8 cellular contexts compared by ENCODE assay signal in genomic region chr21:37071561-37072238, GRCh38. TPM values are rescaled to one million over a fixed set of nuclear protein-coding genes. Genes with fewer than 3 reads are reported as not detected.
DNase-seq lines count a peak whose midpoint lies in the region; ATAC-seq, FAIRE-seq and TF ChIP-seq lines count a peak whose summit lies in the region.

No MANE protein-coding gene starts in this region.

- H3K36me3 ChIP-seq in OCI-LY7 (ENCODE audit: insufficient read depth, low read length), result no peaks in the 10 kb centered on the region

- H3K9me3 Mint-ChIP-seq in stimulated activated naive B cell treated with anti-CD40 and anti-IgM and Interleukin-4, amounts not matched to agents 10 μg/mL and 1 μg/mL and 100 μg/mL, for 72 hours, result no peaks in the 10 kb centered on the region

- H3K79me2 ChIP-seq in OCI-LY7 (ENCODE audit: insufficient read depth, low read depth, low read length), result peaks cover 36% of the 10 kb centered on the region

- H3K27ac Mint-ChIP-seq in stimulated activated naive B cell treated with anti-CD40 and anti-IgM and Interleukin-4, amounts not matched to agents 10 μg/mL and 1 μg/mL and 100 μg/mL, for 72 hours, result peak overlapping the region; percentile 98

- TF ChIP-seq POLR2A in A549 (IDR thresholded peaks at IDR 0.05; ENCODE audit: low read length), result no peak

- H3K4me1 Mint-ChIP-seq in stimulated activated naive B cell treated with anti-CD40 and anti-IgM and Interleukin-4, amounts not matched to agents 10 μg/mL and 1 μg/mL and 100 μg/mL, for 72 hours, result peaks cover 15 to 30% of the 10 kb centered on the region in 2 donors

- ATAC-seq in A549 (peak in 1 of 2 experiments; percentile 20; a peak in 3 of 6 replicates), GM18519 (IDR thresholded peaks at IDR 0.05; ENCODE audit: low FRiP score, unreplicated experiment) (no peak), GM21381 (IDR thresholded peaks at IDR 0.05; ENCODE audit: unreplicated experiment) (no peak)
- no peak for ATAC-seq in stimulated activated naive B cell treated with anti-CD40 and anti-IgM and Interleukin-4, amounts not matched to agents 10 μg/mL and 1 μg/mL and 100 μg/mL, for 72 hours (replicated peaks)

- H3K27ac ChIP-seq in A549 (peak overlapping the region; percentile 95 to 99), OCI-LY7 (ENCODE audit: low read depth, low read length, poor library complexity, severe bottlenecking) (peak overlapping the region; percentile 55), caudate nucleus (ENCODE audit: low read depth, low read length) (peak overlapping the region; percentile 98), layer of hippocampus (ENCODE audit: low read depth, low read length) (peak overlapping the region; percentile 99)

- TF ChIP-seq EP300 in A549 (IDR thresholded peaks at IDR 0.05), result no peak

- TSS peak; percentile 59 for BruUV-seq in OCI-LY7 (replicated peaks; lab: Mats Ljungman, UMichigan)

- no peak for TF ChIP-seq CTCF in A549 (IDR thresholded peaks at IDR 0.05)
- TF ChIP-seq CTCF in GM12864 (IDR thresholded peaks at IDR 0.05; ENCODE audit: low read depth, low read length, missing control alignments), result no peak
- TF ChIP-seq CTCF in OCI-LY7 (conservative IDR thresholded peaks at IDR 0.05; ENCODE audit: low read length), result no peak

- H3K27me3 Mint-ChIP-seq in stimulated activated naive B cell treated with anti-CD40 and anti-IgM and Interleukin-4, amounts not matched to agents 10 μg/mL and 1 μg/mL and 100 μg/mL, for 72 hours, result no peaks in the 10 kb centered on the region

- no peaks in the 10 kb centered on the region for H3K27me3 ChIP-seq in layer of hippocampus (ENCODE audit: control insufficient read depth, insufficient read depth, low read length)

- CTCF ChIA-PET in A549 (lab: Yijun Ruan, JAX) (interaction anchor here (1.1 to 1.3 kb wide), 2 partner anchors 16 to 95 kb away, joined by 4 read pairs; no protein-coding TSS in a partner anchor), OCI-LY7 (lab: Charles Lee; ENCODE audit: unreplicated experiment) (no interaction called here)

- peaks cover 22 to 35% of the 10 kb centered on the region in 2 donors for H3K36me3 Mint-ChIP-seq in stimulated activated naive B cell treated with anti-CD40 and anti-IgM and Interleukin-4, amounts not matched to agents 10 μg/mL and 1 μg/mL and 100 μg/mL, for 72 hours

- H3K4me3 ChIP-seq in A549, result peak overlapping the region; percentile 79
- H3K4me3 ChIP-seq in GM12864 (ENCODE audit: low read depth, low read length), result peak overlapping the region; percentile 74
- peak overlapping the region; percentile 80 for H3K4me3 ChIP-seq in OCI-LY7 (ENCODE audit: low read depth, low read length, poor library complexity, severe bottlenecking)

- no peak for FAIRE-seq in A549 (lab: Jason Lieb, UNC)

- no peaks in the 10 kb centered on the region for H3K9me2 ChIP-seq in OCI-LY7 (ENCODE audit: insufficient read depth, low read length)

- peak overlapping the region; percentile 99 for H3K4me2 ChIP-seq in A549
- peak overlapping the region; percentile 94 for H3K4me2 ChIP-seq in OCI-LY7 (ENCODE audit: low read length)

- peaks cover 6% of the 10 kb centered on the region; the same call in 1 of the 2 replicates for H4K20me1 ChIP-seq in OCI-LY7 (ENCODE audit: insufficient read depth, low read length)

- POLR2A ChIA-PET in A549 (lab: Yijun Ruan, JAX) (interaction anchor here (1.3 to 1.4 kb wide), 2 partner anchors 62 to 82 kb away, joined by 3 to 4 read pairs; no protein-coding TSS in a partner anchor), OCI-LY7 (lab: Charles Lee) (interaction anchor here (0.6 to 1.9 kb wide), 3 partner anchors 9 to 11 kb away, joined by 3 to 5 read pairs (median 3); no protein-coding TSS in a partner anchor)

- H2AFZ ChIP-seq in OCI-LY7 (ENCODE audit: low read length), result peak overlapping the region; percentile 87

- WGBS in A549 (ENCODE audit: missing lambda C conversion rate), result 19% methylated on average over 10 of the region's 12 CpGs

- peaks cover 8% of the 10 kb centered on the region; the same call in 2 of the 3 replicates for H3K4me1 ChIP-seq in A549
- H3K4me1 ChIP-seq in OCI-LY7 (ENCODE audit: insufficient read depth, low read length, poor library complexity, severe bottlenecking), result peaks cover 30% of the 10 kb centered on the region

- H3K9me3 ChIP-seq in A549 (no peaks in the 10 kb centered on the region), OCI-LY7 (ENCODE audit: low read length) (peaks cover 5% of the 10 kb centered on the region; the same call in 1 of the 2 replicates)

- intact Hi-C loops in OCI-LY7 (cut with micrococcal nuclease; ENCODE audit: unreplicated experiment), result loop anchor here (2.0 to 5.0 kb wide), 4 partner anchors 79 to 295 kb away; partner anchors contain the start of genes DYRK1A, HLCS and VPS26C

- TF ChIP-seq RAD21 in A549 (conservative IDR thresholded peaks at IDR 0.05 in 1 of 2, IDR thresholded peaks at IDR 0.05 in 1 of 2), result no peak

- H3K4me3 Mint-ChIP-seq in stimulated activated naive B cell treated with anti-CD40 and anti-IgM and Interleukin-4, amounts not matched to agents 10 μg/mL and 1 μg/mL and 100 μg/mL, for 72 hours, result peak overlapping the region; percentile 83 to 91

- DNase-seq in A549 (ENCODE audit: low read depth in 1 of 2, low spot score in 1 of 2) (peak; percentile 23 to 70), GM12864 (ENCODE audit: low read depth) (no peak), OCI-LY7 (ENCODE audit: low spot score) (peak; percentile 17), caudate nucleus (lab: John Stamatoyannopoulos, UW) (peak in 20 of 61 donors; percentile 12 to 69 (median 46))
- no peak for DNase-seq in stimulated activated naive B cell treated with anti-CD40 and anti-IgM and Interleukin-4, amounts not matched to agents 10 μg/mL and 1 μg/mL and 100 μg/mL, for 72 hours

TF ChIP-seq in A549, 52 proteins besides CTCF, POLR2A, EP300 and RAD21:
- no peak for TF ChIP-seq NR3C1 (IDR thresholded peaks at IDR 0.05)
- no peak for TF ChIP-seq SREBF2 (IDR thresholded peaks at IDR 0.05)
- TF ChIP-seq MAZ (IDR thresholded peaks at IDR 0.05; ENCODE audit: borderline replicate concordance, low read depth, low read length), result no peak
- TF ChIP-seq EHMT2 (IDR thresholded peaks at IDR 0.05; ENCODE audit: low read depth), result no peak
- no peak for TF ChIP-seq HOXB5 (CRISPR knock-in tag; IDR thresholded peaks at IDR 0.05)
- TF ChIP-seq JUN (IDR thresholded peaks at IDR 0.05), result no peak

RNA-seq across cellular contexts. Expression of gene PIGP, which starts 1.2 kb away (rescaled TPM):
- polyA plus RNA-seq in A549 (2011; rRNA removed) (44.0 and 49.5 TPM in 2 replicates), A549 (2017; fragmentation: RNase III; extraction: RNeasy Plus Mini Kit Qiagen cat#74134 plus additional on column Dnase treatment) (14.8 to 18.9 TPM (median 15.9 TPM) in 3 replicates)
- 13.7 and 14.9 TPM in 2 replicates for polyA plus RNA-seq in A549 (2012; cell fraction: cytosol; rRNA removed)
- polyA plus RNA-seq in A549 (2012; cell fraction: nucleus; rRNA removed), result 5.1 and 6.7 TPM in 2 replicates
- polyA minus RNA-seq in A549 (2011; rRNA and poly(A)+ RNA removed), result 4.5 and 5.8 TPM in 2 replicates
- 3.7 and 7.4 TPM in 2 replicates for total RNA-seq in OCI-LY7 (2014; rRNA removed; shearing (Covaris generic))
- total RNA-seq in OCI-LY7 (2022), result 35.4 and 38.8 TPM in 2 replicates

RNA-seq across cellular contexts. Expression of gene TTC3, which starts 1.4 kb away (rescaled TPM):
- 56.1 and 62.2 TPM in 2 replicates for polyA plus RNA-seq in A549 (2011; rRNA removed)
- polyA plus RNA-seq in A549 (2012; cell fraction: cytosol; rRNA removed), result 20.0 and 23.1 TPM in 2 replicates
- 28.9 and 32.4 TPM in 2 replicates for polyA plus RNA-seq in A549 (2012; cell fraction: nucleus; rRNA removed)
- 34.0 to 36.3 TPM (median 34.2 TPM) in 3 replicates for polyA plus RNA-seq in A549 (2017; fragmentation: RNase III; extraction: RNeasy Plus Mini Kit Qiagen cat#74134 plus additional on column Dnase treatment)
- polyA minus RNA-seq in A549 (2011; rRNA and poly(A)+ RNA removed), result 52.9 and 54.2 TPM in 2 replicates
- 73.5 and 92.1 TPM in 2 replicates for total RNA-seq in OCI-LY7 (2014; rRNA removed; shearing (Covaris generic))
- 86.4 and 90.0 TPM in 2 replicates for total RNA-seq in OCI-LY7 (2022)

Comparison
In these comparisons a context has a peak if more than half of its experiments do, and no peak if none do; other contexts are left out.
1. DNase-seq: peak in A549 (2 of 2) and OCI-LY7 (single experiment); none in GM12864 (single experiment) and stimulated activated naive B cell treated with anti-CD40 and anti-IgM and Interleukin-4, amounts not matched to agents 10 μg/mL and 1 μg/mL and 100 μg/mL, for 72 hours (single experiment).
2. Peak in every context shown above with its lines, with median percentiles within 50 percentile points of each other: H3K27ac ChIP-seq and H3K4me3 ChIP-seq.